Comparison of ENCODE assay signal across 1 cellular context in genomic region chr4:72568959-72569718, GRCh38.
TF ChIP-seq lines count a peak whose summit lies in the region.

TSS of gene ADAMTS3 (minus strand) at chr4:72569221. CDS start at chr4:72568762, 459 bp downstream.

TF ChIP-seq in HEK293, 187 proteins besides CTCF, POLR2A, EP300 and RAD21 (continued from another document and continues in another):
- no peak for TF ChIP-seq ZNF513 (tag by site-specific recombination; IDR thresholded peaks at IDR 0.05)
- TF ChIP-seq ZNF544 (tag by site-specific recombination; IDR thresholded peaks at IDR 0.05), result no peak
- no peak for TF ChIP-seq ZNF24 (tag by site-specific recombination; IDR thresholded peaks at IDR 0.05)
- TF ChIP-seq ZBTB48 (tag by site-specific recombination; IDR thresholded peaks at IDR 0.05), result peak; percentile 42; the same call in 1 of the 2 replicates
- TF ChIP-seq ZNF121 (tag by site-specific recombination; IDR thresholded peaks at IDR 0.05), result no peak
- TF ChIP-seq ZNF404 (tag by site-specific recombination; IDR thresholded peaks at IDR 0.05), result no peak
- TF ChIP-seq ZBTB20 (tag by site-specific recombination; IDR thresholded peaks at IDR 0.05), result peak; percentile 70
- no peak for TF ChIP-seq ZNF138 (tag by site-specific recombination; IDR thresholded peaks at IDR 0.05; ENCODE audit: borderline replicate concordance)
- TF ChIP-seq YY2 (tag by site-specific recombination; IDR thresholded peaks at IDR 0.05), result no peak
- TF ChIP-seq PRDM10 (tag by site-specific recombination; IDR thresholded peaks at IDR 0.05), result peak; percentile 72
- peak; percentile 48 for TF ChIP-seq HIC1 (tag by site-specific recombination; IDR thresholded peaks at IDR 0.05)
- no peak for TF ChIP-seq PBX3 (CRISPR knock-in tag; IDR thresholded peaks at IDR 0.05)
- no peak for TF ChIP-seq ZNF626 (tag by site-specific recombination; IDR thresholded peaks at IDR 0.05)
- no peak for TF ChIP-seq ZSCAN16 (tag by site-specific recombination; IDR thresholded peaks at IDR 0.05)
- TF ChIP-seq OSR2 (tag by site-specific recombination; IDR thresholded peaks at IDR 0.05), result peak; percentile 44
- no peak for TF ChIP-seq ZNF324 (tag by site-specific recombination; IDR thresholded peaks at IDR 0.05)
- TF ChIP-seq ZBTB49 (tag by site-specific recombination; IDR thresholded peaks at IDR 0.05; ENCODE audit: low read depth), result no peak
- TF ChIP-seq ZNF140 (tag by site-specific recombination; IDR thresholded peaks at IDR 0.05), result no peak
- TF ChIP-seq ZBTB11 (tag by site-specific recombination; conservative IDR thresholded peaks at IDR 0.05; ENCODE audit: low read depth), result peak; percentile 73
- TF ChIP-seq ZNF133 (tag by site-specific recombination; IDR thresholded peaks at IDR 0.05), result no peak
- no peak for TF ChIP-seq ZSCAN18 (tag by site-specific recombination; IDR thresholded peaks at IDR 0.05)
- TF ChIP-seq ZNF776 (tag by site-specific recombination; IDR thresholded peaks at IDR 0.05; ENCODE audit: borderline replicate concordance), result no peak
- TF ChIP-seq ZNF585B (tag by site-specific recombination; IDR thresholded peaks at IDR 0.05), result no peak
- TF ChIP-seq ZBTB6 (tag by site-specific recombination; IDR thresholded peaks at IDR 0.05), result peak; percentile 54; the same call in 1 of the 2 replicates
- TF ChIP-seq ZNF530 (tag by site-specific recombination; IDR thresholded peaks at IDR 0.05; ENCODE audit: low read depth), result no peak
- no peak for TF ChIP-seq YY1 (tag by site-specific recombination; IDR thresholded peaks at IDR 0.05)
- TF ChIP-seq ZNF311 (tag by site-specific recombination; IDR thresholded peaks at IDR 0.05; ENCODE audit: borderline replicate concordance), result no peak
- TF ChIP-seq ZNF555 (tag by site-specific recombination; conservative IDR thresholded peaks at IDR 0.05), result no peak
- 0 out of 2 replicates have a peak, but pooled peaks have one; percentile 62 for TF ChIP-seq KLF17 (tag by site-specific recombination; IDR thresholded peaks at IDR 0.05)
- TF ChIP-seq ZBTB26 (tag by site-specific recombination; optimal IDR thresholded peaks at IDR 0.05), result peak; percentile 66
- no peak for TF ChIP-seq ZNF768 (tag by site-specific recombination; IDR thresholded peaks at IDR 0.05)
- TF ChIP-seq RBAK (tag by site-specific recombination; IDR thresholded peaks at IDR 0.05), result no peak
- no peak for TF ChIP-seq ZNF292 (tag by site-specific recombination; IDR thresholded peaks at IDR 0.05; ENCODE audit: borderline replicate concordance, low read depth)
- TF ChIP-seq ZNF560 (tag by site-specific recombination; IDR thresholded peaks at IDR 0.05; ENCODE audit: borderline replicate concordance), result no peak
- no peak for TF ChIP-seq HOXC10 (CRISPR knock-in tag; IDR thresholded peaks at IDR 0.05)
- TF ChIP-seq ZNF558 (tag by site-specific recombination; IDR thresholded peaks at IDR 0.05), result no peak
- TF ChIP-seq ZNF629 (tag by site-specific recombination; IDR thresholded peaks at IDR 0.05), result peak; percentile 41; the same call in 1 of the 2 replicates
- no peak for TF ChIP-seq MEIS1 (CRISPR knock-in tag; IDR thresholded peaks at IDR 0.05; ENCODE audit: borderline replicate concordance)
- no peak for TF ChIP-seq ZNF184 (tag by site-specific recombination; IDR thresholded peaks at IDR 0.05)
- peak; percentile 33; the same call in 1 of the 2 replicates for TF ChIP-seq ZNF391 (tag by site-specific recombination; IDR thresholded peaks at IDR 0.05; ENCODE audit: borderline replicate concordance, low read depth)
- no peak for TF ChIP-seq ZNF146 (tag by site-specific recombination; IDR thresholded peaks at IDR 0.05)
- no peak; the same call in 1 of the 2 replicates for TF ChIP-seq MZF1 (tag by site-specific recombination; IDR thresholded peaks at IDR 0.05; ENCODE audit: borderline replicate concordance)
- TF ChIP-seq ZNF600 (tag by site-specific recombination; IDR thresholded peaks at IDR 0.05), result peak; percentile 47
- 0 out of 2 replicates have a peak, but pooled peaks have one; percentile 20 for TF ChIP-seq ZFP37 (tag by site-specific recombination; IDR thresholded peaks at IDR 0.05)
